ENCODE assay signal across 1 cellular context in genomic region chr9:112012026-112012902, GRCh38.
A peak's percentile ranks its signal among the peaks of the same experiment; 100 is the strongest.
TF ChIP-seq lines count a peak whose summit lies in the region.

No MANE protein-coding gene starts in this region.

TF ChIP-seq in GM12878, 131 proteins besides CTCF, POLR2A, EP300 and RAD21 (continued from another document and continues in another):
- TF ChIP-seq, protein P1, sequence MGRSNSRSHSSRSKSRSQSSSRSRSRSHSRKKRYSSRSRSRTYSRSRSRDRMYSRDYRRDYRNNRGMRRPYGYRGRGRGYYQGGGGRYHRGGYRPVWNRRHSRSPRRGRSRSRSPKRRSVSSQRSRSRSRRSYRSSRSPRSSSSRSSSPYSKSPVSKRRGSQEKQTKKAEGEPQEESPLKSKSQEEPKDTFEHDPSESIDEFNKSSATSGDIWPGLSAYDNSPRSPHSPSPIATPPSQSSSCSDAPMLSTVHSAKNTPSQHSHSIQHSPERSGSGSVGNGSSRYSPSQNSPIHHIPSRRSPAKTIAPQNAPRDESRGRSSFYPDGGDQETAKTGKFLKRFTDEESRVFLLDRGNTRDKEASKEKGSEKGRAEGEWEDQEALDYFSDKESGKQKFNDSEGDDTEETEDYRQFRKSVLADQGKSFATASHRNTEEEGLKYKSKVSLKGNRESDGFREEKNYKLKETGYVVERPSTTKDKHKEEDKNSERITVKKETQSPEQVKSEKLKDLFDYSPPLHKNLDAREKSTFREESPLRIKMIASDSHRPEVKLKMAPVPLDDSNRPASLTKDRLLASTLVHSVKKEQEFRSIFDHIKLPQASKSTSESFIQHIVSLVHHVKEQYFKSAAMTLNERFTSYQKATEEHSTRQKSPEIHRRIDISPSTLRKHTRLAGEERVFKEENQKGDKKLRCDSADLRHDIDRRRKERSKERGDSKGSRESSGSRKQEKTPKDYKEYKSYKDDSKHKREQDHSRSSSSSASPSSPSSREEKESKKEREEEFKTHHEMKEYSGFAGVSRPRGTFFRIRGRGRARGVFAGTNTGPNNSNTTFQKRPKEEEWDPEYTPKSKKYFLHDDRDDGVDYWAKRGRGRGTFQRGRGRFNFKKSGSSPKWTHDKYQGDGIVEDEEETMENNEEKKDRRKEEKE (IDR thresholded peaks at IDR 0.05): no peak
- TF ChIP-seq NFYA (IDR thresholded peaks at IDR 0.05; ENCODE audit: borderline replicate concordance, low read depth, low read length) (no peak), USF1 (IDR thresholded peaks at IDR 0.05; ENCODE audit: borderline replicate concordance, extremely low read length, insufficient read depth, low read depth, low read length) (no peak), NR2C1 (IDR thresholded peaks at IDR 0.05) (no peak), MYC (IDR thresholded peaks at IDR 0.05; ENCODE audit: insufficient read depth, insufficient read length, insufficient replicate concordance, low read length, severe bottlenecking) (no peak), ETV6 (conservative IDR thresholded peaks at IDR 0.05 in 1 of 2, IDR thresholded peaks at IDR 0.05 in 1 of 2; ENCODE audit: borderline replicate concordance in 1 of 2, low read depth in 1 of 2) (peak in 1 of 2 experiments; percentile 99; a peak in 2 of 4 replicates), FOS (IDR thresholded peaks at IDR 0.05; ENCODE audit: borderline replicate concordance, extremely low read depth, insufficient read length) (no peak), EGR1 (IDR thresholded peaks at IDR 0.05; ENCODE audit: borderline replicate concordance in 1 of 2, low read depth in 2 of 2, low read length in 2 of 2) (peak in 1 of 2 experiments; percentile 68; a peak in 1 of 3 replicates), BHLHE40 (IDR thresholded peaks at IDR 0.05; ENCODE audit: borderline replicate concordance in 1 of 2, low read depth in 2 of 2, low read length in 1 of 2) (peak; percentile 74 to 76), YY1 (IDR thresholded peaks at IDR 0.05; ENCODE audit: low read depth, low read length) (peak; percentile 46), ZBTB11 (CRISPR knock-in tag; IDR thresholded peaks at IDR 0.05) (no peak), SIN3A (IDR thresholded peaks at IDR 0.05; ENCODE audit: low read depth, low read length) (no peak), MAX (IDR thresholded peaks at IDR 0.05; ENCODE audit: low read depth, low read length) (no peak), MEF2A (IDR thresholded peaks at IDR 0.05; ENCODE audit: insufficient read depth, low read depth, low read length) (peak; percentile 98), MYB (IDR thresholded peaks at IDR 0.05; ENCODE audit: borderline replicate concordance, low read depth, low read length) (peak; percentile 14; the same call in 1 of the 2 replicates), STAT3 (IDR thresholded peaks at IDR 0.05; ENCODE audit: low read depth, low read length) (0 out of 2 replicates have a peak, but pooled peaks have one; percentile 84), ZSCAN29 (IDR thresholded peaks at IDR 0.05) (no peak), RUNX3 (IDR thresholded peaks at IDR 0.05; ENCODE audit: low read length) (peak; percentile 99), E2F4 (IDR thresholded peaks at IDR 0.05; ENCODE audit: low read depth, low read length) (no peak), HSF1 (IDR thresholded peaks at IDR 0.05; ENCODE audit: low read depth, low read length) (no peak), SMAD1 (IDR thresholded peaks at IDR 0.05; ENCODE audit: low read depth, partially characterized antibody) (peak; percentile 7), POLR2AphosphoS5 (IDR thresholded peaks at IDR 0.05; ENCODE audit: low read length) (peak; percentile 61; the same call in 1 of the 2 replicates), ZZZ3 (IDR thresholded peaks at IDR 0.05; ENCODE audit: control insufficient read depth, insufficient read length, low read depth) (no peak), CREB1 (IDR thresholded peaks at IDR 0.05; ENCODE audit: low read depth) (peak; percentile 60; the same call in 1 of the 2 replicates), CHD2 (IDR thresholded peaks at IDR 0.05; ENCODE audit: borderline replicate concordance, low read depth, low read length) (peak; percentile 78; the same call in 1 of the 2 replicates), STAT1 (conservative IDR thresholded peaks at IDR 0.05) (no peak), ATF2 (IDR thresholded peaks at IDR 0.05; ENCODE audit: low read length) (peak; percentile 99), MTA3 (IDR thresholded peaks at IDR 0.05; ENCODE audit: borderline replicate concordance, low read length) (peak; percentile 96), PBX3 (IDR thresholded peaks at IDR 0.05; ENCODE audit: insufficient replicate concordance, low read depth, low read length) (no peak), BACH1 (IDR thresholded peaks at IDR 0.05; ENCODE audit: borderline replicate concordance) (peak; percentile 83)
- TF ChIP-seq, protein P2, sequence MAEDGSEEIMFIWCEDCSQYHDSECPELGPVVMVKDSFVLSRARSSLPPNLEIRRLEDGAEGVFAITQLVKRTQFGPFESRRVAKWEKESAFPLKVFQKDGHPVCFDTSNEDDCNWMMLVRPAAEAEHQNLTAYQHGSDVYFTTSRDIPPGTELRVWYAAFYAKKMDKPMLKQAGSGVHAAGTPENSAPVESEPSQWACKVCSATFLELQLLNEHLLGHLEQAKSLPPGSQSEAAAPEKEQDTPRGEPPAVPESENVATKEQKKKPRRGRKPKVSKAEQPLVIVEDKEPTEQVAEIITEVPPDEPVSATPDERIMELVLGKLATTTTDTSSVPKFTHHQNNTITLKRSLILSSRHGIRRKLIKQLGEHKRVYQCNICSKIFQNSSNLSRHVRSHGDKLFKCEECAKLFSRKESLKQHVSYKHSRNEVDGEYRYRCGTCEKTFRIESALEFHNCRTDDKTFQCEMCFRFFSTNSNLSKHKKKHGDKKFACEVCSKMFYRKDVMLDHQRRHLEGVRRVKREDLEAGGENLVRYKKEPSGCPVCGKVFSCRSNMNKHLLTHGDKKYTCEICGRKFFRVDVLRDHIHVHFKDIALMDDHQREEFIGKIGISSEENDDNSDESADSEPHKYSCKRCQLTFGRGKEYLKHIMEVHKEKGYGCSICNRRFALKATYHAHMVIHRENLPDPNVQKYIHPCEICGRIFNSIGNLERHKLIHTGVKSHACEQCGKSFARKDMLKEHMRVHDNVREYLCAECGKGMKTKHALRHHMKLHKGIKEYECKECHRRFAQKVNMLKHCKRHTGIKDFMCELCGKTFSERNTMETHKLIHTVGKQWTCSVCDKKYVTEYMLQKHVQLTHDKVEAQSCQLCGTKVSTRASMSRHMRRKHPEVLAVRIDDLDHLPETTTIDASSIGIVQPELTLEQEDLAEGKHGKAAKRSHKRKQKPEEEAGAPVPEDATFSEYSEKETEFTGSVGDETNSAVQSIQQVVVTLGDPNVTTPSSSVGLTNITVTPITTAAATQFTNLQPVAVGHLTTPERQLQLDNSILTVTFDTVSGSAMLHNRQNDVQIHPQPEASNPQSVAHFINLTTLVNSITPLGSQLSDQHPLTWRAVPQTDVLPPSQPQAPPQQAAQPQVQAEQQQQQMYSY (CRISPR knock-in tag; IDR thresholded peaks at IDR 0.05): no peak
- TF ChIP-seq, protein P3, sequence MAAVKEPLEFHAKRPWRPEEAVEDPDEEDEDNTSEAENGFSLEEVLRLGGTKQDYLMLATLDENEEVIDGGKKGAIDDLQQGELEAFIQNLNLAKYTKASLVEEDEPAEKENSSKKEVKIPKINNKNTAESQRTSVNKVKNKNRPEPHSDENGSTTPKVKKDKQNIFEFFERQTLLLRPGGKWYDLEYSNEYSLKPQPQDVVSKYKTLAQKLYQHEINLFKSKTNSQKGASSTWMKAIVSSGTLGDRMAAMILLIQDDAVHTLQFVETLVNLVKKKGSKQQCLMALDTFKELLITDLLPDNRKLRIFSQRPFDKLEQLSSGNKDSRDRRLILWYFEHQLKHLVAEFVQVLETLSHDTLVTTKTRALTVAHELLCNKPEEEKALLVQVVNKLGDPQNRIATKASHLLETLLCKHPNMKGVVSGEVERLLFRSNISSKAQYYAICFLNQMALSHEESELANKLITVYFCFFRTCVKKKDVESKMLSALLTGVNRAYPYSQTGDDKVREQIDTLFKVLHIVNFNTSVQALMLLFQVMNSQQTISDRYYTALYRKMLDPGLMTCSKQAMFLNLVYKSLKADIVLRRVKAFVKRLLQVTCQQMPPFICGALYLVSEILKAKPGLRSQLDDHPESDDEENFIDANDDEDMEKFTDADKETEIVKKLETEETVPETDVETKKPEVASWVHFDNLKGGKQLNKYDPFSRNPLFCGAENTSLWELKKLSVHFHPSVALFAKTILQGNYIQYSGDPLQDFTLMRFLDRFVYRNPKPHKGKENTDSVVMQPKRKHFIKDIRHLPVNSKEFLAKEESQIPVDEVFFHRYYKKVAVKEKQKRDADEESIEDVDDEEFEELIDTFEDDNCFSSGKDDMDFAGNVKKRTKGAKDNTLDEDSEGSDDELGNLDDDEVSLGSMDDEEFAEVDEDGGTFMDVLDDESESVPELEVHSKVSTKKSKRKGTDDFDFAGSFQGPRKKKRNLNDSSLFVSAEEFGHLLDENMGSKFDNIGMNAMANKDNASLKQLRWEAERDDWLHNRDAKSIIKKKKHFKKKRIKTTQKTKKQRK (IDR thresholded peaks at IDR 0.05; ENCODE audit: low read depth, low read length): no peak
- TF ChIP-seq, protein P4, sequence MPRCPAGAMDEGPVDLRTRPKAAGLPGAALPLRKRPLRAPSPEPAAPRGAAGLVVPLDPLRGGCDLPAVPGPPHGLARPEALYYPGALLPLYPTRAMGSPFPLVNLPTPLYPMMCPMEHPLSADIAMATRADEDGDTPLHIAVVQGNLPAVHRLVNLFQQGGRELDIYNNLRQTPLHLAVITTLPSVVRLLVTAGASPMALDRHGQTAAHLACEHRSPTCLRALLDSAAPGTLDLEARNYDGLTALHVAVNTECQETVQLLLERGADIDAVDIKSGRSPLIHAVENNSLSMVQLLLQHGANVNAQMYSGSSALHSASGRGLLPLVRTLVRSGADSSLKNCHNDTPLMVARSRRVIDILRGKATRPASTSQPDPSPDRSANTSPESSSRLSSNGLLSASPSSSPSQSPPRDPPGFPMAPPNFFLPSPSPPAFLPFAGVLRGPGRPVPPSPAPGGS (IDR thresholded peaks at IDR 0.05; ENCODE audit: borderline replicate concordance, insufficient read depth, low read depth, low read length, poor library complexity, severe bottlenecking): peak; percentile 97
